Comparison of ENCODE assay signal across 8 cellular contexts in the genomic region with DNA sequence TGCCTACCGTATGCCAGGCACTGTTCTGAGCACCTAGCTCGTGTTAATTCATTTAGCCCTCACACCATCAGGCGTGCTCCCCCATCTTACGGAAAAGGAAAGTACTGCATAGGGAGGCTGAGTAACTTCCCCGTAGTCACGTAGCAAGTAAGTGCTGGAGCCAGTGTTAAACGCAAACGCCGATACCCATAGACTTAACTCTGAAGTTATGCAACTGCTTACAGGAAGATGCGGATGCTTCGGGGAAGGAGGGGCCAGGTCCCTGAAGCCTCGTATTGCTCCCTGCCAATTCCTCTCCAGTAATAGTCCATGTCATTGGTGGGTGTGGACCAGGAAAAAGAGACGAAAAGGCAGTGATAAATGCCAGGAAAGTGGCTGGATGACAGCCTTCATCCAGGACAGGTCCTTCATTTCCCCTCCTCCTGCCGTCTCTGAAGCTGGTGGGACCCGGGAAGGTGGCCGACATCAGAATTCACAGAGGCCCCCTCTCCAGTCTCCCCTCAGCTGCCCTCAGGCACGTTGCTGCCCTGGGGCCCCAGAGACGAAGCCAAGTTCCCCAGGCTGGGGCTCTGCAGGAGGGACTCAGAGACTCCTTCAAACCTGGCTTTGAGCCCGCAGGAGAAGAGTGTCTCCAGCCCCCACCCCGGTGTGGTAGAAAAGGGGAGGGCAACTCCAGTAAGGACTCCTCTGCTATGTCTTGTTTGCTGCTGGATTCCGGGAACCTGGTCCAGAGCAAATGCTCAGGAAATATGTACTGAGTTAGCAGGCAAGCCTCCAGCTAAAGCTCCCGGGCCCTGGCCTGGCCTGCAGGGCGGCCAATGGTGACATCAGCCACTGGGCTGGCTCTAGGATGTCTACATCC. TPM values are rescaled to one million over a fixed set of nuclear protein-coding genes. Genes with fewer than 3 reads are reported as not detected.
DNase-seq lines count a peak whose midpoint lies in the region; ATAC-seq, FAIRE-seq and TF ChIP-seq lines count a peak whose summit lies in the region.

No MANE protein-coding gene starts in this region.

- TF ChIP-seq CTCF in DOHH2 (IDR thresholded peaks at IDR 0.05; ENCODE audit: low read depth, low read length, poor library complexity, severe bottlenecking) = no peak
- TF ChIP-seq CTCF in K562 (IDR thresholded peaks at IDR 0.05 in 2 of 3, conservative IDR thresholded peaks at IDR 0.05 in 1 of 3; ENCODE audit: insufficient read depth in 2 of 3, low read depth in 1 of 3, low read length in 3 of 3) = no peak

- intact Hi-C loops in K562 (cut with micrococcal nuclease) = no loop called here

- no peak for TF ChIP-seq POLR2A in K562 (conservative IDR thresholded peaks at IDR 0.05)

- no TSS peak for BruUV-seq in K562 (replicated peaks; lab: Mats Ljungman, UMichigan)

- in situ Hi-C loops in K562 (cut with MboI) = no loop called here

- H3K36me3 ChIP-seq in DOHH2 (ENCODE audit: control insufficient read depth, low read length) (no peaks in the 10 kb centered on the region), K562 (ENCODE audit: control insufficient read depth, insufficient read depth, low read length) (no peaks in the 10 kb centered on the region), subcutaneous abdominal adipose tissue (ENCODE audit: control insufficient read depth in 5 of 5, insufficient read depth in 5 of 5, low read length in 5 of 5) (no peaks in the 10 kb centered on the region)

- H3K79me2 ChIP-seq in DOHH2 (ENCODE audit: control insufficient read depth, low read length) = no peaks in the 10 kb centered on the region
- no peaks in the 10 kb centered on the region for H3K79me2 ChIP-seq in K562 (ENCODE audit: control insufficient read depth, insufficient read depth, low read length)

- H3K9ac ChIP-seq in K562 (ENCODE audit: insufficient read depth in 1 of 2, low read depth in 2 of 2, low read length in 2 of 2) (0 out of 4 replicates have a peak overlapping the region, but pooled peaks of 1 of the 2 experiments have one; percentile 23), subcutaneous abdominal adipose tissue (ENCODE audit: low read length in 5 of 5) (peak overlapping the region in 4 of 5 donors; percentile 57 to 77 (median 72))

- FAIRE-seq in K562 (lab: Jason Lieb, UNC) = peak; percentile 56

- TF ChIP-seq EP300 in K562 (IDR thresholded peaks at IDR 0.05; ENCODE audit: low read length) = no peak

- H3K9me3 ChIP-seq in DOHH2 (ENCODE audit: control insufficient read depth, insufficient read depth, low read length) = no peaks in the 10 kb centered on the region
- H3K9me3 ChIP-seq in K562 (replicated peaks; ENCODE audit: control insufficient read depth, insufficient read depth, low read depth, low read length) = no peaks in the 10 kb centered on the region
- peaks cover 0 to 4% (median 0%) of the 10 kb centered on the region in 5 donors for H3K9me3 ChIP-seq in subcutaneous abdominal adipose tissue (ENCODE audit: control insufficient read depth in 5 of 5, low read length in 5 of 5)

- DNase-seq in MV-4-11 (lab: John Stamatoyannopoulos, UW) = peak; percentile 79
- no peak for DNase-seq in K562 (ENCODE audit: extremely low read depth in 1 of 4, low spot score in 3 of 4)
- peak; percentile 71 for DNase-seq in left lobe of liver (ENCODE audit: low spot score)
- DNase-seq in COR-L47 (lab: John Stamatoyannopoulos, UW) = no peak
- no peak for DNase-seq in effector CD4-positive, alpha-beta T cell

- POLR2A ChIA-PET in K562 (lab: Yijun Ruan, JAX) = interaction anchor here (0.6 to 0.9 kb wide), 3 partner anchors 45 to 789 kb away, joined by 3 to 4 read pairs (median 4); no protein-coding TSS in a partner anchor

- no peaks in the 10 kb centered on the region for H3K4me1 ChIP-seq in DOHH2 (ENCODE audit: control insufficient read depth, low read length)
- H3K4me1 ChIP-seq in K562 (replicated peaks in 1 of 2; ENCODE audit: control insufficient read depth in 2 of 2, insufficient read depth in 2 of 2, low read length in 2 of 2) = peaks cover 0 to 10% of the 10 kb centered on the region in 2 experiments; a peak in 3 of 5 replicates
- peaks cover 14 to 28% (median 20%) of the 10 kb centered on the region in 5 donors for H3K4me1 ChIP-seq in subcutaneous abdominal adipose tissue (ENCODE audit: control insufficient read depth in 5 of 5, insufficient read depth in 5 of 5, low read length in 5 of 5)

- H3K9me2 ChIP-seq in DOHH2 (replicated peaks; ENCODE audit: control insufficient read depth, low read length) = no peaks in the 10 kb centered on the region

- H3K4me3 ChIP-seq in DOHH2 (ENCODE audit: low read length) = no peak overlapping the region
- H3K4me3 ChIP-seq in K562 = no peak overlapping the region
- H3K4me3 ChIP-seq in subcutaneous abdominal adipose tissue (ENCODE audit: low read depth in 1 of 5, low read length in 5 of 5) = peak overlapping the region in 4 of 5 donors; percentile 46 to 55 (median 50)

- H3K27me3 ChIP-seq in DOHH2 (ENCODE audit: control insufficient read depth, low read length) = peaks cover 28% of the 10 kb centered on the region
- H3K27me3 ChIP-seq in K562 (ENCODE audit: control insufficient read depth in 2 of 2, insufficient read depth in 2 of 2, low read length in 2 of 2) = peaks cover 46 to 82% of the 10 kb centered on the region in 2 experiments
- peaks cover 0 to 12% (median 0%) of the 10 kb centered on the region in 5 donors for H3K27me3 ChIP-seq in subcutaneous abdominal adipose tissue (ENCODE audit: control insufficient read depth in 5 of 5, insufficient read depth in 4 of 5, low read length in 5 of 5)

- no peaks in the 10 kb centered on the region for H4K20me1 ChIP-seq in DOHH2 (ENCODE audit: control insufficient read depth, insufficient read depth, low read depth, low read length)
- H4K20me1 ChIP-seq in K562 (replicated peaks; ENCODE audit: control insufficient read depth, insufficient read depth, low read length) = peaks cover 8% of the 10 kb centered on the region

- ATAC-seq in K562 = peak; percentile 51
- peak; percentile 91 for ATAC-seq in left lobe of liver
- no peak for ATAC-seq in HG03039 (IDR thresholded peaks at IDR 0.05; ENCODE audit: unreplicated experiment)

- no peak overlapping the region for H3K27ac ChIP-seq in DOHH2 (ENCODE audit: low read depth, low read length)
- H3K27ac ChIP-seq in K562 (ENCODE audit: extremely low read depth, low read depth, low read length) = no peak overlapping the region
- H3K27ac ChIP-seq in subcutaneous abdominal adipose tissue (ENCODE audit: low read depth, low read length) = peak overlapping the region; percentile 92

- WGBS in K562 (ENCODE audit: insufficient coverage, low coverage, missing lambda C conversion rate) = 9% methylated on average over 23 of the region's 23 CpGs

- no peak overlapping the region for H2AFZ ChIP-seq in K562 (ENCODE audit: low read depth, low read length)

- H3K9me1 ChIP-seq in K562 (ENCODE audit: control insufficient read depth, insufficient read depth, low read length) = no peaks in the 10 kb centered on the region

- CTCF ChIA-PET in K562 (lab: Yijun Ruan, JAX; ENCODE audit: low intra/inter-chr PET ratio) = interaction anchor here (0.7 kb wide), 1 partner anchor 15 kb away, joined by 3 read pairs; no protein-coding TSS in a partner anchor

- 0 out of 2 replicates have a peak overlapping the region, but pooled peaks have one; percentile 1 for H3K4me2 ChIP-seq in DOHH2 (ENCODE audit: low read length)
- no peak overlapping the region; the same call in 1 of the 2 replicates for H3K4me2 ChIP-seq in K562 (ENCODE audit: insufficient read depth, low read length)

- TF ChIP-seq RAD21 in K562 (CRISPR knock-in tag; conservative IDR thresholded peaks at IDR 0.05 in 1 of 2, IDR thresholded peaks at IDR 0.05 in 1 of 2) = no peak

- no peaks in the 10 kb centered on the region for H3F3A ChIP-seq in DOHH2 (ENCODE audit: control insufficient read depth, insufficient read depth)

TF ChIP-seq in K562, 482 proteins besides CTCF, POLR2A, EP300 and RAD21 (continues in another document):
- no peak for TF ChIP-seq ZNF140 (CRISPR knock-in tag; IDR thresholded peaks at IDR 0.05)
- TF ChIP-seq NR1H2 (CRISPR knock-in tag; IDR thresholded peaks at IDR 0.05) = no peak

RNA-seq across cellular contexts. Expression of a gene that starts 37.7 kb away (rescaled TPM):
- not detected in 2 replicates for total RNA-seq in K562 (2011; cell fraction: chromatin; rRNA removed; ENCODE audit: low replicate concordance)
- 0.17 TPM in 1 of 2 replicates, not detected in the other for total RNA-seq in K562 (2011; cell fraction: nucleolus; rRNA removed)
- not detected in 2 replicates for total RNA-seq in K562 (2011; cell fraction: nucleoplasm; rRNA removed)
- total RNA-seq in K562 (2014; rRNA removed) = not detected in 2 replicates
- not detected in 2 replicates for total RNA-seq in K562 (2014; rRNA removed; fragmentation: Illumina TruSeq; extraction: Trizol)
- total RNA-seq in K562 (2015; rRNA removed; fragmentation: Illumina TruSeq; extraction: Trizol) = not detected in 2 replicates
- total RNA-seq in K562 (2021) = not detected in 2 replicates
- polyA plus RNA-seq in K562 (2011; rRNA removed) = not detected in 2 replicates
- not detected in 2 replicates for polyA plus RNA-seq in K562 (2011; cell fraction: cytosol; rRNA removed)
- polyA plus RNA-seq in K562 (2011; cell fraction: nucleus; rRNA removed) = not detected in 2 replicates
- 0.10 TPM in 1 of 2 replicates, not detected in the other for polyA plus RNA-seq in K562 (2012)
- polyA plus RNA-seq in K562 (2014; fragmentation: Illumina TruSeq; extraction: Trizol) = not detected in 2 replicates
- not detected for polyA plus RNA-seq in K562 (2014; fragmentation: Nextera tagmentation; extraction: Ambion mirVana)
- not detected in 2 replicates for polyA plus RNA-seq in K562 (2014; rRNA removed)
- polyA minus RNA-seq in K562 (2011; rRNA and poly(A)+ RNA removed) = not detected in 2 replicates
- not detected in 2 replicates for polyA minus RNA-seq in K562 (2011; cell fraction: cytosol; rRNA and poly(A)+ RNA removed)
- polyA minus RNA-seq in K562 (2011; cell fraction: nucleus; rRNA and poly(A)+ RNA removed) = not detected in 2 replicates
- total RNA-seq in left lobe of liver = 0.08 TPM

RNA-seq across cellular contexts. Expression of a gene that starts 56.8 kb away (rescaled TPM):
- 2.3 and 8.5 TPM in 2 replicates for total RNA-seq in K562 (2011; cell fraction: chromatin; rRNA removed; ENCODE audit: low replicate concordance)
- 6.4 and 8.2 TPM in 2 replicates for total RNA-seq in K562 (2011; cell fraction: nucleolus; rRNA removed)
- total RNA-seq in K562 (2011; cell fraction: nucleoplasm; rRNA removed) = 5.9 and 9.0 TPM in 2 replicates
- total RNA-seq in K562 (2014; rRNA removed) = 5.1 and 5.6 TPM in 2 replicates
- 2.5 and 3.3 TPM in 2 replicates for total RNA-seq in K562 (2014; rRNA removed; fragmentation: Illumina TruSeq; extraction: Trizol)
- 2.1 TPM in 2 replicates for total RNA-seq in K562 (2015; rRNA removed; fragmentation: Illumina TruSeq; extraction: Trizol)
- 7.3 and 8.1 TPM in 2 replicates for total RNA-seq in K562 (2021)
- polyA plus RNA-seq in K562 (2011; rRNA removed) = 7.6 and 9.2 TPM in 2 replicates
- 10.9 and 18.9 TPM in 2 replicates for polyA plus RNA-seq in K562 (2011; cell fraction: cytosol; rRNA removed)
- polyA plus RNA-seq in K562 (2011; cell fraction: nucleus; rRNA removed) = 9.1 and 12.7 TPM in 2 replicates
- 8.9 and 18.7 TPM in 2 replicates for polyA plus RNA-seq in K562 (2012)
- polyA plus RNA-seq in K562 (2014; fragmentation: Illumina TruSeq; extraction: Trizol) = 5.8 and 7.7 TPM in 2 replicates
- under 1 TPM; 0.25 to 0.49 TPM for polyA plus RNA-seq in K562 (2014; fragmentation: Nextera tagmentation; extraction: Ambion mirVana)
- 5.9 and 7.0 TPM in 2 replicates for polyA plus RNA-seq in K562 (2014; rRNA removed)
- 2.5 and 3.7 TPM in 2 replicates for polyA minus RNA-seq in K562 (2011; rRNA and poly(A)+ RNA removed)
- 3.7 and 5.2 TPM in 2 replicates for polyA minus RNA-seq in K562 (2011; cell fraction: cytosol; rRNA and poly(A)+ RNA removed)
- 3.1 and 4.0 TPM in 2 replicates for polyA minus RNA-seq in K562 (2011; cell fraction: nucleus; rRNA and poly(A)+ RNA removed)
- total RNA-seq in left lobe of liver = 32.6 TPM

Comparison
In these comparisons a context has a peak if more than half of its experiments do, and no peak if none do; other contexts are left out.
1. H3K4me3 ChIP-seq: peak in subcutaneous abdominal adipose tissue (4 of 5); none in DOHH2 (single experiment) and K562 (single experiment).
2. DNase-seq: peak in MV-4-11 (single experiment) and left lobe of liver (single experiment); none in K562 (0 of 4), COR-L47 (single experiment) and effector CD4-positive, alpha-beta T cell (single experiment).